33 cellular contexts compared by ENCODE assay signal in the genomic region with DNA sequence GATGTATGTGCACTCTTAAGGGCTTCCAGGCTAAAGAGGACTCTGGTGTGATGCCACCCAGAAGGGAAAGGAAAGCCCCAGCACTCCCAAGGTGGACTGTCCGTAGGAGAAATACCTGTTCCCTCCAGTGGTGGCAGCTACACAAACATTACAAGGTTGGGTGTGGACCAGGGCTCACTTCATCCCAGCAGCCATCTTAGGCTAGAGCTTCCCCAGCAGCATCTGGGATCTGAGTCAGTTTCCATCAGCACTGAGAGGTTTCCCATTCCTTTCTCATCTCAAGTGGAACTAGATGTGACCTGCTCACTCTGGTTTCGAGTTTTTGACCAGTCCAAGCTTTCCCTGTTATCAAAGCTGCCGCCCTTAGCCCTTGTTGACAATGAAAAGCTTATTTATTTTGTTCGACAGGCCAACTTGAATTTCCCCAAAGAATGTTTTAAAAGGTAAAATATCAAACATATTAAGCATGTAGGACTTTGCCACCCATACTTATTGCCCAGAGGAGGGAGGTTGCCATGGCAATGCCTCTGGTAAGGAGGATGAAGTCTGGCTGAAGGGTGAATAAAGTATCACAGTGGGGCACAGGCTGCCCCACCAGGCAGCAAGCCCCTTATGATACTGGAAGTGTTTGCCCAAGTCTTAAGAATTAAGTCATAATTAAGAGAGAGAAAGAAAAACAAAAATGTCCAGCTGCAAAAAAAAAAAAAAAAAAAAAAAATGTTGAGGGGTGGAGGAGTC. TPM values are rescaled to one million over a fixed set of nuclear protein-coding genes. Genes with fewer than 3 reads are reported as not detected.
"Had no signal": no experiment of that assay in that cellular context is flagged by ENCODE, and none has a peak within 500 bp of the region (broad histone marks: within the 10 kb centered on the region; RNA-seq: fewer than 3 reads in every experiment).

No MANE protein-coding gene starts in this region.

- H3K4me3 ChIP-seq: heart left ventricle, pancreas, prostate gland, sigmoid colon, smooth muscle cell, tibial nerve had no signal

- H3K36me3 Mint-ChIP-seq: activated naive CD4-positive, alpha-beta T cell treated with anti-CD3 and anti-CD28 coated beads, Interleukin-2, amount 10 ng/mL, durations not matched to agents 7 days and 5 days; activated naive CD8-positive, alpha-beta T cell treated with anti-CD3 and anti-CD28 coated beads, Interleukin-2, amount 10 ng/mL, durations not matched to agents 7 days and 5 days; mesothelial cell of epicardium; naive B cell; stimulated activated naive B cell treated with anti-CD40 and anti-IgM and Interleukin-4, amounts not matched to agents 10 μg/mL and 1 μg/mL and 100 μg/mL, for 72 hours had no signal

- H3K27ac Mint-ChIP-seq: activated naive CD4-positive, alpha-beta T cell treated with anti-CD3 and anti-CD28 coated beads, Interleukin-2, amount 10 ng/mL, durations not matched to agents 7 days and 5 days; activated naive CD8-positive, alpha-beta T cell treated with anti-CD3 and anti-CD28 coated beads, Interleukin-2, amount 10 ng/mL, durations not matched to agents 7 days and 5 days; activated T-cell treated with anti-CD3 and anti-CD28 coated beads, Interleukin-2, amount 50 U/mL, for 24 hours; effector memory CD8-positive, alpha-beta T cell; mesothelial cell of epicardium; stimulated activated naive B cell treated with anti-CD40 and anti-IgM and Interleukin-4, amounts not matched to agents 10 μg/mL and 1 μg/mL and 100 μg/mL, for 72 hours had no signal

- H3K27me3 ChIP-seq: heart left ventricle, pancreas, sigmoid colon, tibial nerve had no signal

- H3K27ac ChIP-seq: heart left ventricle, pancreas, prostate gland, sigmoid colon, tibial nerve, VCaP had no signal

- DNase-seq: activated CD4-positive, alpha-beta T cell treated with anti-CD3 and anti-CD28 coated beads for 48 hours; activated CD4-positive, alpha-beta T cell treated with anti-CD3 and anti-CD28 coated beads, Interleukin-2, amount 50 U/mL, for 48 hours; activated CD8-positive, alpha-beta memory T cell treated with anti-CD3 and anti-CD28 coated beads, Interleukin-2, amount 50 U/mL, for 48 hours; activated gamma-delta T cell; activated naive CD4-positive, alpha-beta T cell treated with anti-CD3 and anti-CD28 coated beads, Interleukin-2, amount 10 ng/mL, durations not matched to agents 7 days and 5 days; activated naive CD8-positive, alpha-beta T cell treated with anti-CD3 and anti-CD28 coated beads, Interleukin-2, amount 10 ng/mL, durations not matched to agents 7 days and 5 days; activated T-cell treated with anti-CD3 and anti-CD28 coated beads, Interleukin-2, amount 50 U/mL, for 24 hours; amygdala; caudate nucleus; cortex of kidney; effector memory CD8-positive, alpha-beta T cell; foreskin fibroblast; heart left ventricle; hypothalamus; kidney glomerular epithelial cell; mammary epithelial cell; naive B cell; pancreas; retina; sigmoid colon; stimulated activated CD4-positive, alpha-beta T cell treated with anti-CD3 and anti-CD28 coated beads, Interleukin-1b, Interleukin-23, amount 100 ng/mL, for 48 hours; stimulated activated naive B cell treated with anti-CD40 and anti-IgM and Interleukin-4, amounts not matched to agents 10 μg/mL and 1 μg/mL and 100 μg/mL, for 72 hours had no signal

- H3K4me1 Mint-ChIP-seq: activated naive CD4-positive, alpha-beta T cell treated with anti-CD3 and anti-CD28 coated beads, Interleukin-2, amount 10 ng/mL, durations not matched to agents 7 days and 5 days; activated naive CD8-positive, alpha-beta T cell treated with anti-CD3 and anti-CD28 coated beads, Interleukin-2, amount 10 ng/mL, durations not matched to agents 7 days and 5 days; mesothelial cell of epicardium had no signal

- H3K36me3 ChIP-seq: heart left ventricle, pancreas, prostate gland, sigmoid colon, tibial nerve had no signal

- H3K4me2 ChIP-seq: smooth muscle cell had no signal

- H3K4me1 ChIP-seq: pancreas, prostate gland, sigmoid colon, tibial nerve had no signal

- H3K4me3 Mint-ChIP-seq: activated naive CD4-positive, alpha-beta T cell treated with anti-CD3 and anti-CD28 coated beads, Interleukin-2, amount 10 ng/mL, durations not matched to agents 7 days and 5 days; activated naive CD8-positive, alpha-beta T cell treated with anti-CD3 and anti-CD28 coated beads, Interleukin-2, amount 10 ng/mL, durations not matched to agents 7 days and 5 days; activated T-cell treated with anti-CD3 and anti-CD28 coated beads, Interleukin-2, amount 50 U/mL, for 24 hours; effector memory CD8-positive, alpha-beta T cell; mesothelial cell of epicardium; naive B cell; stimulated activated naive B cell treated with anti-CD40 and anti-IgM and Interleukin-4, amounts not matched to agents 10 μg/mL and 1 μg/mL and 100 μg/mL, for 72 hours had no signal

- H3K9me3 ChIP-seq: heart left ventricle, pancreas, prostate gland, sigmoid colon, tibial nerve had no signal

- ATAC-seq: activated CD4-positive, CD25-positive, alpha-beta regulatory T cell treated with anti-CD3 and anti-CD28 coated beads, Interleukin-2, amount 50 U/mL, for 24 hours; effector memory CD8-positive, alpha-beta T cell; heart left ventricle; left lobe of liver; pancreas; stimulated activated naive B cell treated with anti-CD40 and anti-IgM and Interleukin-4, amounts not matched to agents 10 μg/mL and 1 μg/mL and 100 μg/mL, for 72 hours had no signal

- H3K9me3 Mint-ChIP-seq: activated naive CD4-positive, alpha-beta T cell treated with anti-CD3 and anti-CD28 coated beads, Interleukin-2, amount 10 ng/mL, durations not matched to agents 7 days and 5 days; activated naive CD8-positive, alpha-beta T cell treated with anti-CD3 and anti-CD28 coated beads, Interleukin-2, amount 10 ng/mL, durations not matched to agents 7 days and 5 days; activated T-cell treated with anti-CD3 and anti-CD28 coated beads, Interleukin-2, amount 50 U/mL, for 24 hours; effector memory CD8-positive, alpha-beta T cell; mesothelial cell of epicardium; stimulated activated naive B cell treated with anti-CD40 and anti-IgM and Interleukin-4, amounts not matched to agents 10 μg/mL and 1 μg/mL and 100 μg/mL, for 72 hours had no signal

RNA-seq across cellular contexts. Expression of gene CLDN18, which starts 28.9 kb away (rescaled TPM):
- total RNA-seq: activated naive CD8-positive, alpha-beta T cell treated with anti-CD3 and anti-CD28 coated beads, Interleukin-2, amount 10 ng/mL, durations not matched to agents 7 days and 5 days; chondrocyte; endothelial cell of umbilical vein; heart left ventricle; mammary epithelial cell; mesothelial cell of epicardium; sigmoid colon; smooth muscle cell; T-helper 1 cell treated with Interleukin-12 subunit alpha and Interleukin-12 subunit beta and Interleukin-4 antibody, amounts not matched to agents 30 ng/mL and 1 ng/mL, for 36 hours; tibial nerve had no signal
- polyA plus RNA-seq: endothelial cell of umbilical vein, mammary epithelial cell, neural cell had no signal
